Comparison of ENCODE assay signal across 8 cellular contexts in genomic region chr5:11719888-11720481, GRCh38.
DNase-seq lines count a peak whose midpoint lies in the region; ATAC-seq and TF ChIP-seq lines count a peak whose summit lies in the region.
"Had no signal": no experiment of that assay in that cellular context is flagged by ENCODE, and none has a peak within 500 bp of the region (broad histone marks: within the 10 kb centered on the region; RNA-seq: fewer than 3 reads in every experiment).

No MANE protein-coding gene starts in this region.

- no peak overlapping the region for H2AFZ ChIP-seq in KMS-11 (ENCODE audit: low read depth)

- H3K79me2 ChIP-seq in KMS-11 (ENCODE audit: insufficient read depth, low read depth) = no peaks in the 10 kb centered on the region

- H3K4me1 ChIP-seq in KMS-11 (ENCODE audit: low read depth, poor library complexity, severe bottlenecking) = no peaks in the 10 kb centered on the region

- in situ Hi-C loops in GM13976 (cut with MboI; ENCODE audit: low sequenced_read_pairs, unreplicated experiment) = no loop called here

- no peak overlapping the region for H3K27ac ChIP-seq in KMS-11

- no peaks in the 10 kb centered on the region for H3K27me3 ChIP-seq in KMS-11 (ENCODE audit: insufficient read depth, low read depth)

- intact Hi-C loops in posterior cingulate gyrus (cut with DNase I) = loop anchor here (10.0 kb wide), 1 partner anchor 185 kb away; the partner anchor contains the start of gene CTNND2

- H3K36me3 ChIP-seq in KMS-11 (ENCODE audit: insufficient read depth) = no peaks in the 10 kb centered on the region

- H3K9ac ChIP-seq in KMS-11 = no peak overlapping the region

- no peak for ATAC-seq in GM19328 (IDR thresholded peaks at IDR 0.05; ENCODE audit: unreplicated experiment)
- no peak for ATAC-seq in activated CD4-positive, CD25-positive, alpha-beta regulatory T cell treated with anti-CD3 and anti-CD28 coated beads, Interleukin-2, amount 50 U/mL, for 24 hours
- ATAC-seq: K562 had no signal

- TF ChIP-seq CTCF in GM13976 (IDR thresholded peaks at IDR 0.05; ENCODE audit: borderline replicate concordance, control extremely low read depth, extremely low read depth, insufficient read depth, missing control alignments) (peak; percentile 37), KMS-11 (conservative IDR thresholded peaks at IDR 0.05; ENCODE audit: low read depth, low read length) (peak; percentile 48), fibroblast of mammary gland (conservative IDR thresholded peaks at IDR 0.05; ENCODE audit: control insufficient read depth, insufficient read depth, low read depth, low read length) (peak; percentile 30)

- H3K4me2 ChIP-seq in KMS-11 = no peak overlapping the region

- H3K4me3 ChIP-seq in KMS-11 (IDR thresholded peaks at IDR 0.05; ENCODE audit: insufficient read depth, low read depth, low read length) (no peak overlapping the region), fibroblast of mammary gland (ENCODE audit: control insufficient read depth, low read depth, low read length) (no peak overlapping the region)
- H3K4me3 ChIP-seq: K562 had no signal

- DNase-seq in GM13976 (ENCODE audit: low spot score) = peak; percentile 12
- DNase-seq in RPMI8226 = peak; percentile 63
- DNase-seq in fibroblast of mammary gland (ENCODE audit: low read depth) = peak; percentile 34
- DNase-seq in posterior cingulate gyrus = peak in 6 of 10 donors; percentile 54 to 87 (median 76)

- H4K20me1 ChIP-seq in KMS-11 (ENCODE audit: insufficient read depth) = no peaks in the 10 kb centered on the region

Comparison
In these comparisons a context has a peak if more than half of its experiments do, and no peak if none do; other contexts are left out.
1. DNase-seq: peak in every context shown above with its lines; median percentile 76 in posterior cingulate gyrus; 63 in RPMI8226; 34 in fibroblast of mammary gland; 12 in GM13976.